Comparison of ENCODE assay signal across 14 cellular contexts in the genomic region with DNA sequence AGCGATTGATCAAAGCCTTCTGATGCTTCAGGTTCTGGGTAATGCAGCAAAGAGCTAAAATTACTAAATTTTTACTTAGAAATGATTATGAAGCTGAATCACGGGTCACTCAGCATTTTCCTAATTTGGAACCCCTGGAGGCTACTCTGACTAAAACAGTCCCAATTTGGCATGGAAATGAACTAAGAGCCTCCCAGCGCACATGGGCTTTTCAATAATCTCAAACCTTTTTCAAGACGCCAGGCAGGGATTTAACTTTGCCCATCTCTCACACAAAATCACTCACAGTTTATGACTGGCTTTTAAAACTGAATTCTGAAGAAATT.
"Had no signal": no experiment of that assay in that cellular context is flagged by ENCODE, and none has a peak within 500 bp of the region (broad histone marks: within the 10 kb centered on the region; RNA-seq: fewer than 3 reads in every experiment).

No MANE protein-coding gene starts in this region.

- ATAC-seq: activated CD8-positive, alpha-beta T cell treated with anti-CD3 and anti-CD28 coated beads for 36 hours; lower lobe of right lung; pancreas; stimulated activated naive CD8-positive, alpha-beta T cell treated with anti-CD3 and anti-CD28 coated beads, Interleukin-15, amount 100 ng/mL, for 72 hours had no signal

- H3K36me3 ChIP-seq: lower lobe of right lung, pancreas, sigmoid colon, upper lobe of left lung had no signal

- H3K4me3 ChIP-seq: lower lobe of right lung, pancreas, sigmoid colon, upper lobe of left lung had no signal

- H3K27me3 ChIP-seq: pancreas, sigmoid colon, upper lobe of left lung had no signal

- FAIRE-seq: colon, pancreas had no signal

- H3K4me1 ChIP-seq: lower lobe of right lung, pancreas, sigmoid colon, upper lobe of left lung had no signal

- DNase-seq: activated CD4-positive, alpha-beta T cell treated with anti-CD3 and anti-CD28 coated beads for 48 hours; activated CD8-positive, alpha-beta T cell treated with anti-CD3 and anti-CD28 coated beads for 36 hours; activated effector memory CD4-positive, alpha-beta T cell treated with anti-CD3 and anti-CD28 coated beads, Interleukin-2, amount 50 U/mL, for 16 hours; activated T-cell treated with anti-CD3 and anti-CD28 coated beads, Interleukin-2, amount 50 U/mL, for 48 hours; hippocampal formation; lower lobe of right lung; midbrain; pancreas; sigmoid colon; stimulated activated CD4-positive, alpha-beta T cell treated with anti-CD3 and anti-CD28 coated beads, Interleukin-1b, Interleukin-23, amount 100 ng/mL, for 48 hours; stimulated activated naive CD8-positive, alpha-beta T cell treated with anti-CD3 and anti-CD28 coated beads, Interleukin-15, amount 100 ng/mL, for 72 hours; T-helper 2 cell; upper lobe of left lung had no signal

- H3K9me3 ChIP-seq: lower lobe of right lung, pancreas, sigmoid colon, upper lobe of left lung had no signal

- H3K27ac ChIP-seq: lower lobe of right lung, pancreas, sigmoid colon, upper lobe of left lung had no signal
